Comparison of ENCODE assay signal across 8 cellular contexts in the genomic region with DNA sequence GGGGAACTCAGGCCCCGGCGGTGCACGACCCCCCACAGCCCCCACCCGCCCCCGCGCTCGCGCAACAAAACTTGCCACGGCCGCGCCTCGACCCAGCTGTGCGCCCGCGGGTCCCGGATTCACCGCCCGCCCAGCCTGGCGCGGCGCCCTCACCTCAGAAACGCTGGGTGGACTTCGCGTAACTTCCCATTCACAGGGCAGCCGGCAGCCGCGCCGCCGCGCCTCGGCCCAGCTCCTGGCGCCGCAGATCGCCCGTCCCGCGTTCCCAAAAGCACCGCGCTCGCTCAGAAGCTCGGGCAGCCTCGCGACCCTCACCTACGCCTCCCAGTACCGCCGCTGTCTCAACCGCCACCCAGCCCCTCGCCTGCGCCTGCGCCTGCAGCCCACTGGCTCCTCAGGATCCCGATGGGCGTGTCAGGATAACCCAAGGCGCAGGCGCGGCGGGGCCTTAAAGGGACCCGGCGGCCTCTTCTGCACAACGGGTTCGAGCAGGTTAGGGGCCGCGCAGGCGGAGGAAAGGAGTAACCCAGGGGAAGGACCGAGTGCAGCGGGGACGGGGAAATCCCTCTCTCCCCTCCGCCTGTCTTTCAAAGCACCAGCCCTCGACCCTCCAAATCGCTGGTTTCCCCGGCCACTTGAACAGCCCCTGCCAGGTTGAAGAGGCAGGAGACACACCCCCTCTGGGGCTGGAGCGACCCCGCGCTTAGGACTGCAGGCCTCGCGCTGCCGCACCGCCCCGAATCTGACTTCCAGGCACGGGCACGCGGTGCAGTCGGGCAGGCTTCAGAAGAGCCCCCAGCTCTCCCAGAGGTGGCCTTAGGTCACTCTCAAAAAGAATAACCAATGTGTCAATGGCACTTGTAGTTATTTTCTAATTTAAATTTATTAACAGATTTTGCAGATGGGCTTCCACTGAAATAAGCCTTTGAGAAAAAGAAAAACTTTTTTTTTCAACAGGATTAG. TPM values are rescaled to one million over a fixed set of nuclear protein-coding genes. Genes with fewer than 3 reads are reported as not detected.
DNase-seq lines count a peak whose midpoint lies in the region; ATAC-seq, FAIRE-seq and TF ChIP-seq lines count a peak whose summit lies in the region.

TSS of gene NBPF1 (minus strand) at position 380 of the 963 bp plus-strand sequence.

- H3K27ac ChIP-seq in astrocyte (ENCODE audit: low read depth, low read length), result peak within 1 kb of the TSS; percentile 56
- H3K27ac ChIP-seq in right cardiac atrium (ENCODE audit: low read length), result peak within 1 kb of the TSS; percentile 36
- H3K27ac ChIP-seq in psoas muscle, result peak within 1 kb of the TSS; percentile 80

- H4K20me1 ChIP-seq in astrocyte (ENCODE audit: insufficient read depth, low read length), result peaks cover 29% of the 10 kb centered on the region

- peak within 1 kb of the TSS; percentile 77 for H3K9ac ChIP-seq in astrocyte (ENCODE audit: low read length)

- ATAC-seq in GM18502 (IDR thresholded peaks at IDR 0.05; ENCODE audit: poor library complexity, unreplicated experiment), result peak; percentile 95
- ATAC-seq in HG02938 (IDR thresholded peaks at IDR 0.05; ENCODE audit: unreplicated experiment), result peak; percentile 84
- peak; percentile 99 for ATAC-seq in right cardiac atrium
- peak; percentile 96 to 98 (median 98) for ATAC-seq in psoas muscle

- peak within 1 kb of the TSS; percentile 80 for H3K4me3 ChIP-seq in astrocyte (ENCODE audit: insufficient read depth, low read depth, low read length)
- peak within 1 kb of the TSS; percentile 47 for H3K4me3 ChIP-seq in right cardiac atrium (ENCODE audit: low read length)
- H3K4me3 ChIP-seq in psoas muscle, result peak within 1 kb of the TSS; percentile 75

- H3K4me1 Mint-ChIP-seq in astrocyte (ENCODE audit: low read depth, unreplicated experiment), result no peaks in the 10 kb centered on the region

- H3K79me2 ChIP-seq in astrocyte (ENCODE audit: insufficient read depth, low read length), result peaks cover 42% of the 10 kb centered on the region

- no peaks in the 10 kb centered on the region for H3K27me3 Mint-ChIP-seq in astrocyte (ENCODE audit: low read depth, unreplicated experiment)

- no peak within 1 kb of the TSS for H3K4me3 Mint-ChIP-seq in astrocyte (ENCODE audit: unreplicated experiment)

- H3K4me1 ChIP-seq in astrocyte (ENCODE audit: insufficient read depth, low read length) (peaks cover 14% of the 10 kb centered on the region), right cardiac atrium (ENCODE audit: control insufficient read depth, insufficient read depth, low read length) (no peaks in the 10 kb centered on the region), psoas muscle (peaks cover 18% of the 10 kb centered on the region)

- peak within 1 kb of the TSS; percentile 89 for H3K4me2 ChIP-seq in astrocyte (ENCODE audit: low read length)

- H3K27me3 ChIP-seq in astrocyte (ENCODE audit: insufficient read depth, low read length) (no peaks in the 10 kb centered on the region), right cardiac atrium (ENCODE audit: control insufficient read depth, insufficient read depth) (no peaks in the 10 kb centered on the region), psoas muscle (ENCODE audit: insufficient read depth in 3 of 3, low read length in 2 of 3) (no peaks in the 10 kb centered on the region)

- no peaks in the 10 kb centered on the region for H3K36me3 Mint-ChIP-seq in astrocyte (ENCODE audit: low read depth, unreplicated experiment)

- no peaks in the 10 kb centered on the region for H3K9me3 Mint-ChIP-seq in astrocyte (ENCODE audit: unreplicated experiment)

- H2AFZ ChIP-seq in astrocyte (ENCODE audit: low read depth, low read length), result peak within 1 kb of the TSS; percentile 98

- FAIRE-seq in astrocyte (lab: Jason Lieb, UNC), result no peak

- no peak within 1 kb of the TSS for H3K27ac Mint-ChIP-seq in astrocyte (ENCODE audit: unreplicated experiment)

- TF ChIP-seq CTCF in astrocyte (IDR thresholded peaks at IDR 0.05; ENCODE audit: insufficient read depth, low read depth, low read length), result no peak
- no peak for TF ChIP-seq CTCF in psoas muscle (IDR thresholded peaks at IDR 0.05)

- intact Hi-C loops in right cardiac atrium (cut with DNase I) (no loop called here), psoas muscle (cut with DNase I) (loop anchor here in 1 of 2 donors (2.0 kb wide), 1 partner anchor 19 kb away; no protein-coding TSS in a partner anchor)

- WGBS in right cardiac atrium, result under 1% methylated on average over 82 of the region's 82 CpGs
- 0 to 1% (median 0%) methylated on average over 82 of the region's 82 CpGs for WGBS in psoas muscle, 3 donors

- no peaks in the 10 kb centered on the region for H3K9me3 ChIP-seq in astrocyte (ENCODE audit: insufficient read depth, low read depth, low read length)
- H3K9me3 ChIP-seq in right cardiac atrium (ENCODE audit: control insufficient read depth, low read length), result no peaks in the 10 kb centered on the region
- no peaks in the 10 kb centered on the region for H3K9me3 ChIP-seq in psoas muscle

- DNase-seq in NCI-H1694 (lab: John Stamatoyannopoulos, UW), result peak; percentile 97
- DNase-seq in T-helper 2 cell, result peak; percentile 68 to 90 (median 82)
- DNase-seq in astrocyte (ENCODE audit: low read depth), result peak; percentile 88
- peak; percentile 98 to 99 (median 99) for DNase-seq in right cardiac atrium
- peak; percentile 96 to 97 for DNase-seq in psoas muscle
- DNase-seq in ureter (ENCODE audit: low spot score), result peak; percentile 98

- H3K36me3 ChIP-seq in astrocyte (ENCODE audit: insufficient read depth, low read length) (peaks cover 4% of the 10 kb centered on the region), psoas muscle (ENCODE audit: insufficient read depth in 1 of 2, low read depth in 1 of 2) (peaks cover 0 to 19% of the 10 kb centered on the region in 2 donors)

RNA-seq across cellular contexts. Expression of gene NBPF1, which starts in this region (rescaled TPM):
- 21.6 and 23.1 TPM in 2 replicates for total RNA-seq in astrocyte
- total RNA-seq in right cardiac atrium, result 10 to 100 TPM in 3 of 4 donors, 1 to 10 TPM in 1; 8.9 to 18.7 (median 15.7) TPM
- polyA plus RNA-seq in right cardiac atrium, result 6.5 TPM
- 10 to 100 TPM in 1 of 4 donors, 1 to 10 TPM in 3; 5.3 to 20.9 (median 7.3) TPM for total RNA-seq in psoas muscle
- polyA plus RNA-seq in psoas muscle, result 10 to 100 TPM in 1 of 3 donors, 1 to 10 TPM in 2; 2.4 to 12.5 (median 6.1) TPM
- 61.9 TPM for total RNA-seq in ureter

Comparison
In these comparisons a context has a peak if more than half of its experiments do, and no peak if none do; other contexts are left out.
1. Peak in every context shown above with its lines: DNase-seq, ATAC-seq, H3K4me3 ChIP-seq and H3K27ac ChIP-seq.